In the genomic region with DNA sequence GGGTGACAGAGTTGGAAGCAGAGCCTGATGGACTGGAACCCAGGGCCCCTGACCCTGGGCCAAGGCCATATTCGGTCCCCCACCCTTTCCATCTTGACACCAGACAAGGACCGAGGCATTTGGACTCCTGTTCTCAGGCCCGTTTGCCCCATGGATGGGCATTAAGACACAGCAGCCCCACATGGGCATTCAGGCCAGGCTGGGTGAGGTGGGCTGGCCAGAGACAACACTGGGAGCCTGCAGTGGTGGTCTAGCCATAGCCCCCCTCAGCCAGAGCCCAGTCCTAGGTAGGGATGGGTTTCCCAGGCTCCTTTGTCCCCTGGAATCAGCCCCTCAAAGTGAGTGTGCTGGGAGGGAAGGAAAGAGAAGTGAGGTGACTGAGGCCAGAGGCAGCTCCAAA, we compare ENCODE assay signal across 12 cellular contexts. TPM values are rescaled to one million over a fixed set of nuclear protein-coding genes. Genes with fewer than 3 reads are reported as not detected.
A peak's percentile ranks its signal among the peaks of the same experiment; 100 is the strongest.
DNase-seq lines count a peak whose midpoint lies in the region; ATAC-seq and TF ChIP-seq lines count a peak whose summit lies in the region.
"Had no signal": no experiment of that assay in that cellular context is flagged by ENCODE, and none has a peak within 500 bp of the region (broad histone marks: within the 10 kb centered on the region; RNA-seq: fewer than 3 reads in every experiment).

No MANE protein-coding gene starts in this region.

- no peak for TF ChIP-seq POLR2A in gastrocnemius medialis (IDR thresholded peaks at IDR 0.05)

- POLR2A ChIA-PET in activated B cell treated with CpG ODN at 0.5 μM for 24 hours (lab: Charles Lee): no interaction called here
- POLR2A ChIA-PET in HEK293T (lab: Yijun Ruan, JAX): interaction anchor here (0.6 to 2.2 kb wide), 2 partner anchors 56 to 419 kb away, joined by 3 to 11 read pairs; no protein-coding TSS in a partner anchor

- H3K27ac ChIP-seq in DND-41 (ENCODE audit: low read length) (no peak overlapping the region), gastrocnemius medialis (peak overlapping the region; percentile 96 to 99 (median 98))

- H3K27me3 ChIP-seq in DND-41 (ENCODE audit: insufficient read depth, low read length, poor library complexity) (no peaks in the 10 kb centered on the region), gastrocnemius medialis (no peaks in the 10 kb centered on the region)

- DNase-seq in DND-41: no peak
- no peak for DNase-seq in activated B cell treated with CpG ODN at 0.5 μM for 24 hours
- DNase-seq in immature natural killer cell: no peak
- no peak for DNase-seq in gastrocnemius medialis
- no peak for DNase-seq in HEK293T (ENCODE audit: extremely low spot score)
- no peak for DNase-seq in NCI-H2196 treated with DMSO at 0.1 percent for 48 hours (lab: John Stamatoyannopoulos, UW; ENCODE audit: unreplicated experiment)
- DNase-seq in mesenteric fat pad (ENCODE audit: low spot score): no peak
- no peak for DNase-seq in NCI-H2107 treated with DMSO at 0.1 percent for 48 hours (lab: John Stamatoyannopoulos, UW; ENCODE audit: unreplicated experiment)
- DNase-seq: activated CD4-positive, alpha-beta memory T cell treated with anti-CD3 and anti-CD28 coated beads for 36 hours; amniotic stem cell; DMS79; NCI-H82 had no signal

- CTCF ChIA-PET in activated B cell treated with CpG ODN at 0.5 μM for 24 hours (lab: Charles Lee) (interaction anchor here (1.2 to 1.8 kb wide), 3 partner anchors 9 to 200 kb away, joined by 3 to 5 read pairs (median 3); no protein-coding TSS in a partner anchor), HEK293T (lab: Yijun Ruan, JAX) (interaction anchor here (0.9 kb wide), 2 partner anchors 9 to 73 kb away, joined by 3 read pairs; no protein-coding TSS in a partner anchor)

- ATAC-seq in DND-41 (ENCODE audit: insufficient read depth, low read depth): no peak
- ATAC-seq in activated B cell treated with CpG ODN at 0.5 μM for 24 hours (ENCODE audit: low read depth): no peak
- no peak for ATAC-seq in gastrocnemius medialis

- H3K4me3 ChIP-seq in DND-41 (ENCODE audit: low read depth in 1 of 2, low read length in 2 of 2): no peak overlapping the region
- peak overlapping the region in 2 of 4 donors; percentile 86 to 97 for H3K4me3 ChIP-seq in gastrocnemius medialis

- H3K27me3 Mint-ChIP-seq in activated B cell treated with CpG ODN at 0.5 μM for 24 hours (no peaks in the 10 kb centered on the region), immature natural killer cell (ENCODE audit: low read depth in 3 of 3) (peaks cover 9 to 11% (median 10%) of the 10 kb centered on the region in 3 donors)
- H3K27me3 Mint-ChIP-seq: activated CD4-positive, alpha-beta memory T cell treated with anti-CD3 and anti-CD28 coated beads for 36 hours had no signal

- peaks cover 28% of the 10 kb centered on the region for H3K4me1 Mint-ChIP-seq in activated B cell treated with CpG ODN at 0.5 μM for 24 hours
- H3K4me1 Mint-ChIP-seq in immature natural killer cell: peaks cover 46 to 60% of the 10 kb centered on the region in 2 donors

- in situ Hi-C loops in gastrocnemius medialis (cut with MboI; ENCODE audit: low sequenced_read_pairs in 4 of 4): no loop called here

- TF ChIP-seq CTCF in DND-41 (IDR thresholded peaks at IDR 0.05; ENCODE audit: borderline replicate concordance, extremely low read depth, low read length, poor library complexity, severe bottlenecking) (no peak), activated B cell treated with CpG ODN at 0.5 μM for 24 hours (IDR thresholded peaks at IDR 0.05) (no peak), gastrocnemius medialis (IDR thresholded peaks at IDR 0.05 in 4 of 5, conservative IDR thresholded peaks at IDR 0.05 in 1 of 5) (no peak)

- intact Hi-C loops in activated B cell treated with CpG ODN at 0.5 μM for 24 hours (cut with micrococcal nuclease) (loop anchor here (10.0 kb wide), 1 partner anchor 422 kb away; the partner anchor contains the start of gene SPOP), gastrocnemius medialis (cut with DNase I; ENCODE audit: low total_unique reads) (loop anchor here (10.0 kb wide), 2 partner anchors 198 to 328 kb away; partner anchors contain the start of gene ACSF2)

- H3K9me3 ChIP-seq in DND-41 (ENCODE audit: insufficient read depth, low read length, severe bottlenecking): no peaks in the 10 kb centered on the region
- no peaks in the 10 kb centered on the region for H3K9me3 ChIP-seq in gastrocnemius medialis

- H3K36me3 ChIP-seq in DND-41 (ENCODE audit: insufficient read depth, low read length): no peaks in the 10 kb centered on the region
- no peaks in the 10 kb centered on the region for H3K36me3 ChIP-seq in gastrocnemius medialis

- H2AFZ ChIP-seq in DND-41 (ENCODE audit: low read depth, low read length): no peak overlapping the region

- H3K36me3 Mint-ChIP-seq in activated B cell treated with CpG ODN at 0.5 μM for 24 hours (ENCODE audit: low read depth) (peaks cover 42% of the 10 kb centered on the region), immature natural killer cell (peaks cover 4 to 8% (median 7%) of the 10 kb centered on the region in 3 donors)

- H3K4me2 ChIP-seq in DND-41 (ENCODE audit: insufficient read depth, low read length): peak overlapping the region; percentile 77

- H4K20me1 ChIP-seq in DND-41 (ENCODE audit: insufficient read depth, low read length): no peaks in the 10 kb centered on the region

- H3K79me2 ChIP-seq in DND-41 (ENCODE audit: insufficient read depth, low read length): no peaks in the 10 kb centered on the region

- peaks cover 26% of the 10 kb centered on the region for H3K4me1 ChIP-seq in DND-41 (ENCODE audit: insufficient read depth, low read length)
- peaks cover 61 to 65% of the 10 kb centered on the region in 2 donors for H3K4me1 ChIP-seq in gastrocnemius medialis

- H3K9me3 Mint-ChIP-seq in activated B cell treated with CpG ODN at 0.5 μM for 24 hours: no peaks in the 10 kb centered on the region
- H3K9me3 Mint-ChIP-seq in immature natural killer cell: no peaks in the 10 kb centered on the region
- H3K9me3 Mint-ChIP-seq: activated CD4-positive, alpha-beta memory T cell treated with anti-CD3 and anti-CD28 coated beads for 36 hours had no signal

- H3K27ac Mint-ChIP-seq in activated B cell treated with CpG ODN at 0.5 μM for 24 hours: no peak overlapping the region
- peak overlapping the region in 1 of 6 donors; percentile 58 for H3K27ac Mint-ChIP-seq in immature natural killer cell
- H3K27ac Mint-ChIP-seq: activated CD4-positive, alpha-beta memory T cell treated with anti-CD3 and anti-CD28 coated beads for 36 hours had no signal

- H3K9ac ChIP-seq in DND-41 (ENCODE audit: low read depth, low read length): peak overlapping the region; percentile 62; the same call in 1 of the 2 replicates

- H3K4me3 Mint-ChIP-seq in activated B cell treated with CpG ODN at 0.5 μM for 24 hours: peak overlapping the region; percentile 96
- peak overlapping the region in 4 of 5 donors; percentile 96 to 100 (median 99) for H3K4me3 Mint-ChIP-seq in immature natural killer cell

TF ChIP-seq in HEK293T, 16 proteins besides CTCF, POLR2A, EP300 and RAD21:
- TF ChIP-seq BHLHE40 (IDR thresholded peaks at IDR 0.05; ENCODE audit: borderline replicate concordance) (no peak), HDGF (IDR thresholded peaks at IDR 0.05; ENCODE audit: borderline replicate concordance) (no peak), SP1 (IDR thresholded peaks at IDR 0.05) (no peak), L3MBTL2 (conservative IDR thresholded peaks at IDR 0.05) (no peak), ZNF384 (IDR thresholded peaks at IDR 0.05) (no peak), ELF4 (IDR thresholded peaks at IDR 0.05) (no peak), FOXK2 (IDR thresholded peaks at IDR 0.05) (no peak), ARNT (IDR thresholded peaks at IDR 0.05) (no peak), FOXM1 (IDR thresholded peaks at IDR 0.05; ENCODE audit: borderline replicate concordance) (no peak), FOXA1 (IDR thresholded peaks at IDR 0.05) (no peak), CTBP1 (IDR thresholded peaks at IDR 0.05; ENCODE audit: borderline replicate concordance) (no peak), SUZ12 (IDR thresholded peaks at IDR 0.05) (no peak), TARDBP (IDR thresholded peaks at IDR 0.05) (no peak), NFRKB (IDR thresholded peaks at IDR 0.05) (no peak), LEF1 (IDR thresholded peaks at IDR 0.05; ENCODE audit: borderline replicate concordance) (no peak)
- TF ChIP-seq, protein P1, sequence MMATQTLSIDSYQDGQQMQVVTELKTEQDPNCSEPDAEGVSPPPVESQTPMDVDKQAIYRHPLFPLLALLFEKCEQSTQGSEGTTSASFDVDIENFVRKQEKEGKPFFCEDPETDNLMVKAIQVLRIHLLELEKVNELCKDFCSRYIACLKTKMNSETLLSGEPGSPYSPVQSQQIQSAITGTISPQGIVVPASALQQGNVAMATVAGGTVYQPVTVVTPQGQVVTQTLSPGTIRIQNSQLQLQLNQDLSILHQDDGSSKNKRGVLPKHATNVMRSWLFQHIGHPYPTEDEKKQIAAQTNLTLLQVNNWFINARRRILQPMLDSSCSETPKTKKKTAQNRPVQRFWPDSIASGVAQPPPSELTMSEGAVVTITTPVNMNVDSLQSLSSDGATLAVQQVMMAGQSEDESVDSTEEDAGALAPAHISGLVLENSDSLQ (IDR thresholded peaks at IDR 0.05): no peak

RNA-seq across cellular contexts. Expression of gene PDK2, which starts 1.6 kb away (rescaled TPM):
- total RNA-seq in activated B cell treated with CpG ODN at 0.5 μM for 24 hours (15.9 and 16.2 TPM in 2 replicates), gastrocnemius medialis (100 to 1,000 TPM; 111 to 335 (median 124) TPM), mesenteric fat pad (41.9 TPM)
- 10 to 100 TPM; 36.5 to 54.5 (median 43.8) TPM for polyA plus RNA-seq in immature natural killer cell

RNA-seq across cellular contexts. Expression of gene SAMD14, which starts 33.2 kb away (rescaled TPM):
- total RNA-seq in activated B cell treated with CpG ODN at 0.5 μM for 24 hours (4.7 and 4.9 TPM in 2 replicates), gastrocnemius medialis (1 to 10 TPM in 1 of 4 donors, under 1 TPM in 2, not detected in 1; 0.04 to 3.8 (median 0.31) TPM), mesenteric fat pad (1.4 TPM)
- 1 to 10 TPM in 1 of 3 donors, not detected in 2; 1.2 TPM for polyA plus RNA-seq in immature natural killer cell

RNA-seq across cellular contexts. Expression of gene ITGA3, which starts 40.8 kb away (rescaled TPM):
- total RNA-seq in activated B cell treated with CpG ODN at 0.5 μM for 24 hours: 7.7 and 9.8 TPM in 2 replicates
- polyA plus RNA-seq in immature natural killer cell: 1 to 10 TPM in 1 of 3 donors, under 1 TPM in 1, not detected in 1; 0.54 to 1.1 TPM
- 10 to 100 TPM in 3 of 4 donors, 1 to 10 TPM in 1; 5.1 to 25.9 (median 18.4) TPM for total RNA-seq in gastrocnemius medialis
- 14.4 TPM for total RNA-seq in mesenteric fat pad

RNA-seq across cellular contexts. Expression of gene PPP1R9B, which starts 53.7 kb away (rescaled TPM):
- total RNA-seq in activated B cell treated with CpG ODN at 0.5 μM for 24 hours (300 and 313 TPM in 2 replicates), gastrocnemius medialis (10 to 100 TPM in 2 of 4 donors, 1 to 10 TPM in 2; 4.7 to 18.8 (median 11.0) TPM), mesenteric fat pad (56.5 TPM)
- 1 to 10 TPM in 1 of 3 donors, under 1 TPM in 2; 0.25 to 2.0 (median 0.66) TPM for polyA plus RNA-seq in immature natural killer cell
